ENCODE assay signal across 24 cellular contexts in genomic region chr2:158253170-158253569, GRCh38.
"Had no signal": no experiment of that assay in that cellular context is flagged by ENCODE, and none has a peak within 500 bp of the region (broad histone marks: within the 10 kb centered on the region; RNA-seq: fewer than 3 reads in every experiment).

No MANE protein-coding gene starts in this region.

- H3K27me3 ChIP-seq: esophagus squamous epithelium, neutrophil, pancreas, suprapubic skin, transverse colon, vagina had no signal

- H3K9me3 ChIP-seq: esophagus squamous epithelium, mucosa of descending colon, neutrophil, pancreas, suprapubic skin, transverse colon, vagina had no signal

- DNase-seq: dermis blood vessel endothelial cell; effector memory CD4-positive, alpha-beta T cell; erythroblast; esophagus squamous epithelium; foreskin melanocyte; hypothalamus; kidney; mesenchymal stem cell; mucosa of descending colon; naive B cell; pancreas; stimulated activated CD4-positive, alpha-beta T cell treated with anti-CD3 and anti-CD28 coated beads, Interleukin-12 subunit alpha, Interleukin-12 subunit beta, amount 100 ng/mL, for 4 hours; stimulated activated CD4-positive, alpha-beta T cell treated with anti-CD3 and anti-CD28 coated beads, Interleukin-1b, Interleukin-23, amount 100 ng/mL, for 48 hours; stimulated activated CD4-positive, alpha-beta T cell treated with anti-CD3 and anti-CD28 coated beads, Interleukin-4, amount 100 ng/mL, for 1 hour; stimulated activated CD8-positive, alpha-beta memory T cell treated with anti-CD3 and anti-CD28 coated beads, Interleukin-4, amount 100 ng/mL, for 48 hours; stimulated activated naive CD4-positive, alpha-beta T cell; stimulated activated naive CD8-positive, alpha-beta T cell treated with anti-CD3 and anti-CD28 coated beads, Interleukin-15, amount 100 ng/mL, for 72 hours; transverse colon had no signal

- H3K36me3 ChIP-seq: esophagus squamous epithelium, neutrophil, pancreas, suprapubic skin, transverse colon, vagina had no signal

- H3K4me1 ChIP-seq: esophagus squamous epithelium, pancreas, transverse colon, vagina had no signal

- H3K4me3 ChIP-seq: coronary artery, esophagus squamous epithelium, lung, mucosa of descending colon, pancreas, smooth muscle cell, suprapubic skin, transverse colon, vagina had no signal

- H3K27ac ChIP-seq: coronary artery, esophagus squamous epithelium, neutrophil, pancreas, suprapubic skin, transverse colon, vagina had no signal
